2 cellular contexts compared by ENCODE assay signal in the genomic region with DNA sequence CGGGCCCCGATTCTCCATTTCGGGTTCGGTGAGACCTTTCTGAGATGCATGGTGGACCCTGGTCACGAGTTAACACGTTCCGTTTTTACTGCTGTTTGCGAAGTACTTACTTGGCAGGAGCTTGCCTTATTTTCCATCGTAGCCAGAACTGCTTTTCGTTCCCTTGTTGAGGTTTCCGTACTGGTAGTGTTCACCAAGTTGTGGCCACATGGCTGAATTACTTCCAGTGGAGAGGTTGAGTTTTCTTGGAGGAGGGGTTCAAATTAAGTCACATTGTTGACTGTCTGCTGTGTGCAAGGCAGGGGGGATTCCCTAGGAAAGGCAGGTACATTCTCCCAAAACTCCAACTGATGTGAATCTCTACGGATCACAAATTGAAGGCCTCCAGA.
A peak's percentile ranks its signal among the peaks of the same experiment; 100 is the strongest.
TF ChIP-seq lines count a peak whose summit lies in the region.

No MANE protein-coding gene starts in this region.

TF ChIP-seq in GM12878, 131 proteins besides CTCF, POLR2A, EP300 and RAD21:
- TF ChIP-seq ETV6 (conservative IDR thresholded peaks at IDR 0.05 in 1 of 2, IDR thresholded peaks at IDR 0.05 in 1 of 2; ENCODE audit: borderline replicate concordance in 1 of 2, low read depth in 1 of 2): no peak
- TF ChIP-seq, protein P1, sequence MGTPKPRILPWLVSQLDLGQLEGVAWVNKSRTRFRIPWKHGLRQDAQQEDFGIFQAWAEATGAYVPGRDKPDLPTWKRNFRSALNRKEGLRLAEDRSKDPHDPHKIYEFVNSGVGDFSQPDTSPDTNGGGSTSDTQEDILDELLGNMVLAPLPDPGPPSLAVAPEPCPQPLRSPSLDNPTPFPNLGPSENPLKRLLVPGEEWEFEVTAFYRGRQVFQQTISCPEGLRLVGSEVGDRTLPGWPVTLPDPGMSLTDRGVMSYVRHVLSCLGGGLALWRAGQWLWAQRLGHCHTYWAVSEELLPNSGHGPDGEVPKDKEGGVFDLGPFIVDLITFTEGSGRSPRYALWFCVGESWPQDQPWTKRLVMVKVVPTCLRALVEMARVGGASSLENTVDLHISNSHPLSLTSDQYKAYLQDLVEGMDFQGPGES (IDR thresholded peaks at IDR 0.05): 0 out of 2 replicates have a peak, but pooled peaks have one; percentile 1
- TF ChIP-seq CHD2 (IDR thresholded peaks at IDR 0.05; ENCODE audit: borderline replicate concordance, low read depth, low read length): no peak
- no peak for TF ChIP-seq ZSCAN29 (IDR thresholded peaks at IDR 0.05)
- no peak for TF ChIP-seq MYC (IDR thresholded peaks at IDR 0.05; ENCODE audit: insufficient read depth, insufficient read length, insufficient replicate concordance, low read length, severe bottlenecking)
- TF ChIP-seq ATF7 (IDR thresholded peaks at IDR 0.05; ENCODE audit: low read depth): no peak
- 0 out of 2 replicates have a peak, but pooled peaks have one; percentile 58 for TF ChIP-seq SMARCA5 (IDR thresholded peaks at IDR 0.05)
- no peak for TF ChIP-seq TBL1XR1 (IDR thresholded peaks at IDR 0.05; ENCODE audit: low read depth, low read length)
- no peak for TF ChIP-seq TCF12 (IDR thresholded peaks at IDR 0.05; ENCODE audit: low read depth, low read length)
- TF ChIP-seq ZNF207 (IDR thresholded peaks at IDR 0.05; ENCODE audit: borderline replicate concordance): peak; percentile 60; the same call in 1 of the 2 replicates
- TF ChIP-seq CREM (IDR thresholded peaks at IDR 0.05; ENCODE audit: low read depth): no peak
- peak; percentile 62 for TF ChIP-seq LARP7 (IDR thresholded peaks at IDR 0.05)
- TF ChIP-seq E2F8 (IDR thresholded peaks at IDR 0.05; ENCODE audit: low read depth, partially characterized antibody): no peak
- TF ChIP-seq ZNF384 (IDR thresholded peaks at IDR 0.05; ENCODE audit: borderline replicate concordance, low read depth, low read length): no peak

TF ChIP-seq in liver, 16 proteins besides CTCF, POLR2A, EP300 and RAD21:
- TF ChIP-seq, protein P2, sequence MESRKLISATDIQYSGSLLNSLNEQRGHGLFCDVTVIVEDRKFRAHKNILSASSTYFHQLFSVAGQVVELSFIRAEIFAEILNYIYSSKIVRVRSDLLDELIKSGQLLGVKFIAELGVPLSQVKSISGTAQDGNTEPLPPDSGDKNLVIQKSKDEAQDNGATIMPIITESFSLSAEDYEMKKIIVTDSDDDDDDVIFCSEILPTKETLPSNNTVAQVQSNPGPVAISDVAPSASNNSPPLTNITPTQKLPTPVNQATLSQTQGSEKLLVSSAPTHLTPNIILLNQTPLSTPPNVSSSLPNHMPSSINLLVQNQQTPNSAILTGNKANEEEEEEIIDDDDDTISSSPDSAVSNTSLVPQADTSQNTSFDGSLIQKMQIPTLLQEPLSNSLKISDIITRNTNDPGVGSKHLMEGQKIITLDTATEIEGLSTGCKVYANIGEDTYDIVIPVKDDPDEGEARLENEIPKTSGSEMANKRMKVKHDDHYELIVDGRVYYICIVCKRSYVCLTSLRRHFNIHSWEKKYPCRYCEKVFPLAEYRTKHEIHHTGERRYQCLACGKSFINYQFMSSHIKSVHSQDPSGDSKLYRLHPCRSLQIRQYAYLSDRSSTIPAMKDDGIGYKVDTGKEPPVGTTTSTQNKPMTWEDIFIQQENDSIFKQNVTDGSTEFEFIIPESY (IDR thresholded peaks at IDR 0.05): no peak
- TF ChIP-seq NR2F2 (IDR thresholded peaks at IDR 0.05): no peak
- TF ChIP-seq HNF4A (conservative IDR thresholded peaks at IDR 0.05): no peak
- no peak for TF ChIP-seq HNF4G (IDR thresholded peaks at IDR 0.05)
- no peak for TF ChIP-seq FOXA2 (IDR thresholded peaks at IDR 0.05)
- no peak for TF ChIP-seq TAF1 (conservative IDR thresholded peaks at IDR 0.05)
- TF ChIP-seq SP1 (IDR thresholded peaks at IDR 0.05): no peak
- no peak for TF ChIP-seq EGR1 (IDR thresholded peaks at IDR 0.05; ENCODE audit: low read depth in 2 of 2)
- TF ChIP-seq, protein P3, sequence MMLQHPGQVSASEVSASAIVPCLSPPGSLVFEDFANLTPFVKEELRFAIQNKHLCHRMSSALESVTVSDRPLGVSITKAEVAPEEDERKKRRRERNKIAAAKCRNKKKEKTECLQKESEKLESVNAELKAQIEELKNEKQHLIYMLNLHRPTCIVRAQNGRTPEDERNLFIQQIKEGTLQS (IDR thresholded peaks at IDR 0.05): no peak
- TF ChIP-seq FOXA1 (IDR thresholded peaks at IDR 0.05): no peak
- TF ChIP-seq, protein P4, sequence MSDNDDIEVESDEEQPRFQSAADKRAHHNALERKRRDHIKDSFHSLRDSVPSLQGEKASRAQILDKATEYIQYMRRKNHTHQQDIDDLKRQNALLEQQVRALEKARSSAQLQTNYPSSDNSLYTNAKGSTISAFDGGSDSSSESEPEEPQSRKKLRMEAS (IDR thresholded peaks at IDR 0.05): no peak
